23 cellular contexts compared by ENCODE assay signal in genomic region chr9:97480174-97480573, GRCh38. TPM values are rescaled to one million over a fixed set of nuclear protein-coding genes. Genes with fewer than 3 reads are reported as not detected.
A peak's percentile ranks its signal among the peaks of the same experiment; 100 is the strongest.
DNase-seq lines count a peak whose midpoint lies in the region; ATAC-seq and TF ChIP-seq lines count a peak whose summit lies in the region.
"Had no signal": no experiment of that assay in that cellular context is flagged by ENCODE, and none has a peak within 500 bp of the region (broad histone marks: within the 10 kb centered on the region; RNA-seq: fewer than 3 reads in every experiment).

No MANE protein-coding gene starts in this region.

- H3K27ac Mint-ChIP-seq in endothelial cell (ENCODE audit: unreplicated experiment) (peak overlapping the region; percentile 36), neural progenitor cell (no peak overlapping the region)
- H3K27ac Mint-ChIP-seq in CD8-positive, alpha-beta T cell: no peak overlapping the region

- H3K9me3 ChIP-seq in neural progenitor cell (ENCODE audit: low read depth) (no peaks in the 10 kb centered on the region), suprapubic skin (no peaks in the 10 kb centered on the region)
- no peaks in the 10 kb centered on the region for H3K9me3 ChIP-seq in CD8-positive, alpha-beta T cell (ENCODE audit: low read length)
- H3K9me3 ChIP-seq: A549, SK-N-SH had no signal

- H3K9ac ChIP-seq in KMS-11 (no peak overlapping the region), neural progenitor cell (no peak overlapping the region)
- H3K9ac ChIP-seq: BLaER1 treated with 17β-estradiol and CSF1 and Interleukin-3, amounts not matched to agents 10 nM and 100 nM; SK-N-SH had no signal

- no peak for TF ChIP-seq POLR2A in suprapubic skin (IDR thresholded peaks at IDR 0.05)

- no peak for ATAC-seq in GM21528 (IDR thresholded peaks at IDR 0.05; ENCODE audit: low FRiP score, unreplicated experiment)
- ATAC-seq in CD8-positive, alpha-beta T cell: no peak
- ATAC-seq: A549, GM12878 had no signal

- H3K9me3 Mint-ChIP-seq in endothelial cell (ENCODE audit: unreplicated experiment) (no peaks in the 10 kb centered on the region), neural progenitor cell (peaks cover 5% of the 10 kb centered on the region)
- H3K9me3 Mint-ChIP-seq in CD8-positive, alpha-beta T cell: no peaks in the 10 kb centered on the region

- H3K36me3 ChIP-seq in KMS-11 (ENCODE audit: insufficient read depth): peaks cover 4% of the 10 kb centered on the region; the same call in 1 of the 2 replicates
- no peaks in the 10 kb centered on the region for H3K36me3 ChIP-seq in neural progenitor cell
- peaks cover 17% of the 10 kb centered on the region for H3K36me3 ChIP-seq in suprapubic skin
- H3K36me3 ChIP-seq in CD8-positive, alpha-beta T cell (ENCODE audit: insufficient read depth, low read length): peaks cover 15% of the 10 kb centered on the region

- H3K4me2 ChIP-seq in KMS-11: peak overlapping the region; percentile 96; the same call in 1 of the 2 replicates
- no peak overlapping the region for H3K4me2 ChIP-seq in neural progenitor cell
- H3K4me2 ChIP-seq: A549; BLaER1 treated with 17β-estradiol and CSF1 and Interleukin-3, amounts not matched to agents 10 nM and 100 nM; SK-N-SH had no signal

- H3K27me3 ChIP-seq in KMS-11 (ENCODE audit: insufficient read depth, low read depth) (no peaks in the 10 kb centered on the region), neural progenitor cell (no peaks in the 10 kb centered on the region), suprapubic skin (no peaks in the 10 kb centered on the region)
- no peaks in the 10 kb centered on the region for H3K27me3 ChIP-seq in CD8-positive, alpha-beta T cell (ENCODE audit: insufficient read depth, low read length)
- H3K27me3 ChIP-seq: BLaER1 treated with 17β-estradiol and CSF1 and Interleukin-3, amounts not matched to agents 10 nM and 100 nM had no signal

- no peak for TF ChIP-seq EP300 in suprapubic skin (IDR thresholded peaks at IDR 0.05)

- H3K27ac ChIP-seq in KMS-11 (no peak overlapping the region), neural progenitor cell (no peak overlapping the region), suprapubic skin (no peak overlapping the region)
- no peak overlapping the region for H3K27ac ChIP-seq in CD8-positive, alpha-beta T cell (ENCODE audit: low read depth, low read length)
- H3K27ac ChIP-seq: A549; BLaER1 treated with 17β-estradiol and CSF1 and Interleukin-3, amounts not matched to agents 10 nM and 100 nM had no signal

- no peak overlapping the region for H2AFZ ChIP-seq in KMS-11 (ENCODE audit: low read depth)
- peak overlapping the region; percentile 8 for H2AFZ ChIP-seq in neural progenitor cell (replicated peaks)

- DNase-seq in AG10803 (ENCODE audit: low read depth) (peak; percentile 22), endothelial cell (ENCODE audit: low spot score) (no peak), neural progenitor cell (ENCODE audit: low spot score) (no peak), suprapubic skin (ENCODE audit: low spot score in 2 of 2) (no peak), NCI-H187 (lab: John Stamatoyannopoulos, UW) (no peak)
- DNase-seq in CD8-positive, alpha-beta T cell: no peak
- DNase-seq: CD8-positive, alpha-beta memory T cell; DMS53; EL; HCEC 1CT; KG1; NCI-H1417; NCI-H2029; NCI-H446 treated with DMSO at 0.1 percent for 48 hours; NCI-H748 treated with DMSO at 0.1 percent for 48 hours; RPMI8226; SHP77 treated with DMSO at 0.1 percent for 48 hours had no signal

- H3K4me3 ChIP-seq in AG10803 (ENCODE audit: low read length) (no peak overlapping the region), KMS-11 (IDR thresholded peaks at IDR 0.05; ENCODE audit: insufficient read depth, low read depth, low read length) (no peak overlapping the region), neural progenitor cell (no peak overlapping the region), suprapubic skin (no peak overlapping the region)
- no peak overlapping the region for H3K4me3 ChIP-seq in CD8-positive, alpha-beta T cell (ENCODE audit: low read depth, low read length)
- H3K4me3 ChIP-seq: A549; BLaER1 treated with 17β-estradiol and CSF1 and Interleukin-3, amounts not matched to agents 10 nM and 100 nM; GM12878 had no signal

- H3K4me1 Mint-ChIP-seq in endothelial cell (ENCODE audit: unreplicated experiment) (peaks cover 20% of the 10 kb centered on the region), neural progenitor cell (no peaks in the 10 kb centered on the region)
- no peaks in the 10 kb centered on the region for H3K4me1 Mint-ChIP-seq in CD8-positive, alpha-beta T cell (ENCODE audit: low read depth)
- H3K4me1 Mint-ChIP-seq: CD8-positive, alpha-beta memory T cell had no signal

- H3K79me2 ChIP-seq in KMS-11 (ENCODE audit: insufficient read depth, low read depth) (no peaks in the 10 kb centered on the region), neural progenitor cell (ENCODE audit: low read depth) (no peaks in the 10 kb centered on the region)

- H4K20me1 ChIP-seq in KMS-11 (ENCODE audit: insufficient read depth): no peaks in the 10 kb centered on the region
- no peaks in the 10 kb centered on the region for H4K20me1 ChIP-seq in neural progenitor cell (ENCODE audit: low read depth)
- H4K20me1 ChIP-seq: BLaER1 treated with 17β-estradiol and CSF1 and Interleukin-3, amounts not matched to agents 10 nM and 100 nM had no signal

- CTCF ChIA-PET in CD8-positive, alpha-beta T cell (lab: Charles Lee): interaction anchor here (0.8 to 1.7 kb wide), 2 partner anchors 8 to 119 kb away, joined by 3 to 5 read pairs; no protein-coding TSS in a partner anchor

- 62% methylated on average over 1 of the region's 1 CpG for WGBS in suprapubic skin

- POLR2A ChIA-PET in CD8-positive, alpha-beta T cell (lab: Charles Lee): interaction anchor here (0.5 kb wide), 1 partner anchor 1091 kb away, joined by 3 read pairs; no protein-coding TSS in a partner anchor

- H3K27me3 Mint-ChIP-seq in endothelial cell (ENCODE audit: unreplicated experiment) (no peaks in the 10 kb centered on the region), neural progenitor cell (ENCODE audit: insufficient read depth, low read depth) (peaks cover 2% of the 10 kb centered on the region)
- H3K27me3 Mint-ChIP-seq in CD8-positive, alpha-beta T cell (ENCODE audit: low read depth): no peaks in the 10 kb centered on the region
- H3K27me3 Mint-ChIP-seq: CD8-positive, alpha-beta memory T cell had no signal

- H3F3A ChIP-seq in neural progenitor cell (ENCODE audit: low read depth): no peaks in the 10 kb centered on the region

- TF ChIP-seq CTCF in AG10803 (conservative IDR thresholded peaks at IDR 0.05; ENCODE audit: low read length): no peak
- no peak for TF ChIP-seq CTCF in KMS-11 (conservative IDR thresholded peaks at IDR 0.05; ENCODE audit: low read depth, low read length)
- TF ChIP-seq CTCF in endothelial cell (IDR thresholded peaks at IDR 0.05; ENCODE audit: unreplicated experiment): no peak
- TF ChIP-seq CTCF in neural progenitor cell (IDR thresholded peaks at IDR 0.05): no peak
- TF ChIP-seq CTCF in suprapubic skin (IDR thresholded peaks at IDR 0.05): no peak
- TF ChIP-seq CTCF in CD8-positive, alpha-beta T cell (IDR thresholded peaks at IDR 0.05): no peak

- no peaks in the 10 kb centered on the region for H3K36me3 Mint-ChIP-seq in endothelial cell (ENCODE audit: low read depth, unreplicated experiment)
- H3K36me3 Mint-ChIP-seq in neural progenitor cell: no peaks in the 10 kb centered on the region
- peaks cover 72% of the 10 kb centered on the region for H3K36me3 Mint-ChIP-seq in CD8-positive, alpha-beta T cell

- intact Hi-C loops in CD8-positive, alpha-beta T cell (cut with DNase I, micrococcal nuclease): no loop called here

- H3K4me3 Mint-ChIP-seq in endothelial cell (ENCODE audit: unreplicated experiment) (no peak overlapping the region), neural progenitor cell (no peak overlapping the region)
- no peak overlapping the region for H3K4me3 Mint-ChIP-seq in CD8-positive, alpha-beta T cell
- H3K4me3 Mint-ChIP-seq: CD8-positive, alpha-beta memory T cell had no signal

- H3K4me1 ChIP-seq in KMS-11 (ENCODE audit: low read depth, poor library complexity, severe bottlenecking): peaks cover 49% of the 10 kb centered on the region
- H3K4me1 ChIP-seq in neural progenitor cell: no peaks in the 10 kb centered on the region
- no peaks in the 10 kb centered on the region for H3K4me1 ChIP-seq in suprapubic skin
- H3K4me1 ChIP-seq in CD8-positive, alpha-beta T cell (ENCODE audit: insufficient read depth, low read length): no peaks in the 10 kb centered on the region
- H3K4me1 ChIP-seq: A549; BLaER1 treated with 17β-estradiol and CSF1 and Interleukin-3, amounts not matched to agents 10 nM and 100 nM had no signal

RNA-seq across cellular contexts. Expression of gene TMOD1, which starts 21.3 kb away (rescaled TPM):
- total RNA-seq in endothelial cell (ENCODE audit: unreplicated experiment) (0.41 TPM), neural progenitor cell (ENCODE audit: low replicate concordance) (0.15 TPM in 1 of 2 replicates, not detected in the other), suprapubic skin (1 to 10 TPM; 1.9 to 4.4 (median 4.0) TPM)
- under 1 TPM; 0.11 TPM for total RNA-seq in CD8-positive, alpha-beta T cell
